Comparison of ENCODE assay signal across 12 cellular contexts in the genomic region with DNA sequence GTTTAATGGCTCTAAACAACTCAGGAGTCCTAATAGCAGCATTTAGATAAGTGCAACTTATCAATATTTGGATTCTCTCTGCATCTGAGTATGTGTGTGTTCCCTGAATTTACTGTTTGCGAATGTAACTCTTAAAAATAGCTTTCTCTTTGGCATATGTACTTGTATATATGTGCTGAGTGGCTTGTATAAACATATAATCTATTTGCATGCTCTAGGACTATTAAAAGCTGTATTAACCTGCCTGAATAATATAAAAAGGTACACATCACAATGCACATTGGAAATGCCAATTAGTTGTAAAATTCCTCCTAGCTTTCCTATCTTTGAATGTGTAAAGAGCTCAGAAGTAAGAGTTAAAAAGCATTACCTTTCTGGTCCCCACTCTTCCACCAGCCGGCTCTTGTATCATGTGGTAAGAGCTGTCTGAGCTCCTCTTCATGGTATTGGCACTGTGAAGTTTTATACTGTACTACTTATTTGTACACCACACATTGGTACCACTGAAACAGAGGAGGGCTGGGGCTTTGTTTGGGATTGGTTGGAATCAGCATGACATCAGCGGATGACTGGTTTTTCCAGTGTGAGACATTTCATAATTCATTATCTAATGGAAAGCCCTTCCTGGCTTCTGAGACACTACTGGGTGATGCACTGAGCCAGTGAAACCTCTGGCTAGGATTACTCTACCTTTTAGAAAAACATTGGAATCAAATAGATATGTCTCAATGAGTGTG. TPM values are rescaled to one million over a fixed set of nuclear protein-coding genes. Genes with fewer than 3 reads are reported as not detected.
A peak's percentile ranks its signal among the peaks of the same experiment; 100 is the strongest.
DNase-seq lines count a peak whose midpoint lies in the region; ATAC-seq and TF ChIP-seq lines count a peak whose summit lies in the region.
"Had no signal": no experiment of that assay in that cellular context is flagged by ENCODE, and none has a peak within 500 bp of the region (broad histone marks: within the 10 kb centered on the region; RNA-seq: fewer than 3 reads in every experiment).

A gene (minus strand): TSS at position 456 of the 737 bp plus-strand sequence. CDS start 2,716 bp downstream, outside the sequence.

- peaks cover 27 to 43% (median 39%) of the 10 kb centered on the region in 3 donors for H3K4me1 Mint-ChIP-seq in naive B cell

- TF ChIP-seq CTCF in esophagus muscularis mucosa (IDR thresholded peaks at IDR 0.05) (no peak), psoas muscle (IDR thresholded peaks at IDR 0.05) (no peak)

- H3K36me3 ChIP-seq in esophagus muscularis mucosa = no peaks in the 10 kb centered on the region
- H3K36me3 ChIP-seq in psoas muscle (ENCODE audit: insufficient read depth in 1 of 2, low read depth in 1 of 2) = no peaks in the 10 kb centered on the region

- H3K4me1 ChIP-seq in esophagus muscularis mucosa = peaks cover 29 to 64% (median 61%) of the 10 kb centered on the region in 4 donors
- peaks cover 8% of the 10 kb centered on the region for H3K4me1 ChIP-seq in psoas muscle

- no peak for ATAC-seq in naive B cell (ENCODE audit: low read depth in 2 of 2)
- no peak for ATAC-seq in psoas muscle
- ATAC-seq in HG02885 (IDR thresholded peaks at IDR 0.05; ENCODE audit: poor library complexity, unreplicated experiment) = no peak
- ATAC-seq: body of pancreas, left lobe of liver had no signal

- WGBS in esophagus muscularis mucosa = 48% methylated on average over 3 of the region's 3 CpGs
- 62 to 80% (median 75%) methylated on average over 3 of the region's 3 CpGs for WGBS in psoas muscle, 3 donors

- no peaks in the 10 kb centered on the region for H3K9me3 Mint-ChIP-seq in naive B cell
- H3K9me3 Mint-ChIP-seq: activated B cell treated with CpG ODN at 0.5 μM for 24 hours; CD4-positive, alpha-beta T cell had no signal

- peak within 1 kb of the TSS; percentile 83 to 94 (median 88) for H3K27ac ChIP-seq in esophagus muscularis mucosa (replicated peaks in 1 of 4)
- H3K27ac ChIP-seq in psoas muscle = no peak within 1 kb of the TSS
- H3K27ac ChIP-seq: body of pancreas had no signal

- intact Hi-C loops in esophagus muscularis mucosa (cut with DNase I) (loop anchor here (10.0 kb wide), 1 partner anchor 1478 kb away; no protein-coding TSS in a partner anchor), psoas muscle (cut with DNase I) (no loop called here)

- TF ChIP-seq EP300 in esophagus muscularis mucosa (IDR thresholded peaks at IDR 0.05) = no peak

- H3K9me3 ChIP-seq in esophagus muscularis mucosa (no peaks in the 10 kb centered on the region), psoas muscle (no peaks in the 10 kb centered on the region)
- H3K9me3 ChIP-seq: body of pancreas had no signal

- no peaks in the 10 kb centered on the region for H3K36me3 Mint-ChIP-seq in naive B cell

- H3K4me3 Mint-ChIP-seq in naive B cell = peak within 1 kb of the TSS in 5 of 8 donors; percentile 61 to 94 (median 84)

- H3K27ac Mint-ChIP-seq in naive B cell = peak within 1 kb of the TSS in 3 of 6 donors; percentile 10 to 61 (median 22)
- H3K27ac Mint-ChIP-seq: activated B cell treated with CpG ODN at 0.5 μM for 24 hours; CD4-positive, alpha-beta T cell had no signal

- peak; percentile 13 for TF ChIP-seq POLR2A in esophagus muscularis mucosa (IDR thresholded peaks at IDR 0.05; ENCODE audit: low read depth)

- H3K27me3 ChIP-seq in esophagus muscularis mucosa = no peaks in the 10 kb centered on the region
- peaks cover 0 to 37% (median 6%) of the 10 kb centered on the region in 3 donors for H3K27me3 ChIP-seq in psoas muscle (ENCODE audit: insufficient read depth in 3 of 3, low read length in 2 of 3)
- H3K27me3 ChIP-seq: body of pancreas had no signal

- H3K27me3 Mint-ChIP-seq in naive B cell = peaks cover 27 to 42% (median 39%) of the 10 kb centered on the region in 3 donors

- peak; percentile 71 for DNase-seq in AG20443 (ENCODE audit: low spot score)
- DNase-seq in RPMI7951 (ENCODE audit: low read depth) = peak; percentile 95
- DNase-seq in esophagus muscularis mucosa (ENCODE audit: extremely low spot score) = peak; percentile 92
- no peak for DNase-seq in naive B cell
- no peak for DNase-seq in psoas muscle
- DNase-seq in anterior cingulate cortex (lab: John Stamatoyannopoulos, UW) = no peak
- DNase-seq in NCI-H524 treated with DMSO at 0.1 percent for 48 hours (lab: John Stamatoyannopoulos, UW) = no peak
- DNase-seq: activated B cell treated with CpG ODN at 0.5 μM for 24 hours; body of pancreas; CD4-positive, alpha-beta T cell had no signal

- peak within 1 kb of the TSS; percentile 59 to 70 (median 64) for H3K4me3 ChIP-seq in esophagus muscularis mucosa
- no peak within 1 kb of the TSS for H3K4me3 ChIP-seq in psoas muscle
- H3K4me3 ChIP-seq: body of pancreas had no signal

RNA-seq across cellular contexts. Expression of the gene that starts here (rescaled TPM):
- 23.0 and 26.4 TPM in 2 replicates for total RNA-seq in RPMI7951 (2014; rRNA removed; shearing (Covaris generic))
- total RNA-seq in esophagus muscularis mucosa = 10 to 100 TPM; 19.2 to 38.6 (median 32.9) TPM
- polyA plus RNA-seq in naive B cell (ENCODE audit: low read depth in 6 of 6) = not detected
- total RNA-seq in psoas muscle = under 1 TPM; 0.12 to 0.49 (median 0.29) TPM
- polyA plus RNA-seq in psoas muscle = under 1 TPM; 0.05 to 0.15 (median 0.09) TPM
- total RNA-seq: CD4-positive, alpha-beta T cell had no signal

Comparison
In these comparisons a context has a peak if more than half of its experiments do, and no peak if none do; other contexts are left out.
1. RNA of the gene that starts here (total RNA-seq): 19.2 to 38.6 TPM in esophagus muscularis mucosa and 23.0 to 26.4 TPM in RPMI7951; 0.12 to 0.49 TPM in psoas muscle; every median in the first group is over 10 times any median in the second.
2. DNase-seq: peak in AG20443 (single experiment), RPMI7951 (single experiment) and esophagus muscularis mucosa (single experiment); none in naive B cell (single experiment), psoas muscle (0 of 2), anterior cingulate cortex (0 of 58) and NCI-H524 treated with DMSO at 0.1 percent for 48 hours (single experiment).